ENCODE assay signal across 22 cellular contexts in genomic region chr7:133489906-133490305, GRCh38.
"Had no signal": no experiment of that assay in that cellular context is flagged by ENCODE, and none has a peak within 500 bp of the region (broad histone marks: within the 10 kb centered on the region; RNA-seq: fewer than 3 reads in every experiment).

No MANE protein-coding gene starts in this region.

- H3K4me1 ChIP-seq: left lung, psoas muscle, suprapubic skin, upper lobe of left lung had no signal

- H3K79me2 ChIP-seq: hepatocyte had no signal

- H3K27ac Mint-ChIP-seq: activated naive CD4-positive, alpha-beta T cell treated with anti-CD3 and anti-CD28 coated beads for 36 hours; activated naive CD8-positive, alpha-beta T cell treated with anti-CD3 and anti-CD28 coated beads, Interleukin-2, amount 50 U/mL, for 24 hours; effector memory CD8-positive, alpha-beta T cell had no signal

- H3K4me3 Mint-ChIP-seq: activated naive CD4-positive, alpha-beta T cell treated with anti-CD3 and anti-CD28 coated beads for 36 hours; activated naive CD8-positive, alpha-beta T cell treated with anti-CD3 and anti-CD28 coated beads, Interleukin-2, amount 50 U/mL, for 24 hours; brain; effector memory CD8-positive, alpha-beta T cell; stimulated activated naive CD8-positive, alpha-beta T cell treated with anti-CD3 and anti-CD28 coated beads, Interleukin-15, amount 100 ng/mL, for 72 hours had no signal

- H3K36me3 ChIP-seq: upper lobe of left lung had no signal

- H3K27ac ChIP-seq: epithelial cell of prostate, hepatocyte, left lung, psoas muscle, SK-N-MC, suprapubic skin, upper lobe of left lung had no signal

- H3K4me3 ChIP-seq: hepatocyte, left lung, psoas muscle, SK-N-MC, suprapubic skin, upper lobe of left lung had no signal

- DNase-seq: activated CD4-positive, CD25-positive, alpha-beta regulatory T cell; activated CD8-positive, alpha-beta memory T cell treated with anti-CD3 and anti-CD28 coated beads for 24 hours; activated CD8-positive, alpha-beta memory T cell treated with anti-CD3 and anti-CD28 coated beads, Interleukin-2, amount 50 U/mL, for 48 hours; activated naive CD4-positive, alpha-beta T cell treated with anti-CD3 and anti-CD28 coated beads for 36 hours; activated naive CD8-positive, alpha-beta T cell treated with anti-CD3 and anti-CD28 coated beads, Interleukin-2, amount 50 U/mL, for 24 hours; anterior cingulate cortex; caudate nucleus; effector memory CD8-positive, alpha-beta T cell; foreskin fibroblast; kidney; left lung; mammary epithelial cell; psoas muscle; right cardiac atrium; stimulated activated CD4-positive, alpha-beta T cell treated with anti-CD3 and anti-CD28 coated beads, Interleukin-2, amount 100 ng/mL, for 48 hours; stimulated activated naive CD8-positive, alpha-beta T cell treated with anti-CD3 and anti-CD28 coated beads, Interleukin-15, amount 100 ng/mL, for 72 hours; upper lobe of left lung had no signal

- ATAC-seq: activated naive CD8-positive, alpha-beta T cell treated with anti-CD3 and anti-CD28 coated beads, Interleukin-2, amount 50 U/mL, for 24 hours; effector memory CD8-positive, alpha-beta T cell; left lung; psoas muscle; right cardiac atrium; stimulated activated naive CD8-positive, alpha-beta T cell treated with anti-CD3 and anti-CD28 coated beads, Interleukin-15, amount 100 ng/mL, for 72 hours had no signal

- H3K4me2 ChIP-seq: hepatocyte had no signal

- H3K27me3 Mint-ChIP-seq: activated naive CD8-positive, alpha-beta T cell treated with anti-CD3 and anti-CD28 coated beads, Interleukin-2, amount 50 U/mL, for 24 hours; effector memory CD8-positive, alpha-beta T cell; stimulated activated naive CD8-positive, alpha-beta T cell treated with anti-CD3 and anti-CD28 coated beads, Interleukin-15, amount 100 ng/mL, for 72 hours had no signal

- H3K9me3 Mint-ChIP-seq: activated naive CD4-positive, alpha-beta T cell treated with anti-CD3 and anti-CD28 coated beads for 36 hours; effector memory CD8-positive, alpha-beta T cell had no signal

- H3K27me3 ChIP-seq: hepatocyte, left lung, suprapubic skin, upper lobe of left lung had no signal
